In the genomic region with DNA sequence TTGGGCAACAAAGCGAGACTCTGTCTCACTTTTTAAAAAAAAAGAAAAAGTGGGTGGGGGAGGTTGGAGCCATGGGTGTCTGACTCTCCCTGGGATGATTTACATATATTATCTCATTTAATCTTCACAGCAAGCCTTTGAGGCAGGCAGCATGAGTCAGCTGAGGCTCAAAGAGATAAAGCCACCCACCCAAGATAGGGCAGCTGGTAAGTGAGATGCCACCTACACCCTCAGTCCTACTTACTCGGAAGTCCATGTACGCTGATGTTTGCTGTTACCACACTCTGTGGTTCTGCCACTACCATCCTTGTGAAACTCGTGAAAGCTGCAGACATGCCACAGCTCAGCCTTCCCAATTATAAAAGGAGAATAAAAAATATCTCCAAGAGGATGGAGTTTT, we compare ENCODE assay signal across 1 cellular context.
TF ChIP-seq lines count a peak whose summit lies in the region.

No MANE protein-coding gene starts in this region.

TF ChIP-seq in HEK293, 187 proteins besides CTCF, POLR2A, EP300 and RAD21 (continued from another document):
- no peak for TF ChIP-seq HOXD13 (CRISPR knock-in tag; IDR thresholded peaks at IDR 0.05; ENCODE audit: borderline replicate concordance)
TF ChIP-seq in HEK293: peak in this region for 2.
